ENCODE assay signal across 8 cellular contexts in the genomic region with DNA sequence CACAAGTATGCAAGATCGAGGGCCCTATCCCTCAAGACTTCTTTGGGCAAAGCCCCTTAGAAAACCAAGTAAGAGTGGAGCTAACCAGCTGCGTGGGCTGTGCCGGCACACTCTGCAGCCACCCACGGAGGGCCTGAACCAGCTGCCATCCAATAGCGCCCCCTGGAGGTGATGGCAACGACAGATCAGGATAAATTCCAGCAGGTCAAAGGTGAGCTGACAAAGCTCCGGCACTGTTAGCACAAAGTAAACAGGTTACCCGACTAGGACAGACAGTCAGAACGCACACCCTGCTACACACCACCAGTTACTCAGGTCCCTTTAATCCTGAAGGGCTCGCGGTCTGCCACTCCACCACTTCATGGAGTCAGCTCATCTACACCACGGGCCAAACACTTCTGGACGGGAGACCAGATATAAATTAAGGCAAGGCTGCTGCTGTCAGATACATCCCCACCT. TPM values are rescaled to one million over a fixed set of nuclear protein-coding genes. Genes with fewer than 3 reads are reported as not detected.
DNase-seq lines count a peak whose midpoint lies in the region; ATAC-seq and TF ChIP-seq lines count a peak whose summit lies in the region.

No MANE protein-coding gene starts in this region.

- H3K9ac ChIP-seq in HCT116 (ENCODE audit: low read length) (no peak overlapping the region), SK-N-SH (no peak overlapping the region)

- H3K27me3 ChIP-seq in HCT116 (ENCODE audit: insufficient read depth, low read length) (no peaks in the 10 kb centered on the region), SK-N-SH (ENCODE audit: insufficient read depth) (no peaks in the 10 kb centered on the region), right atrium auricular region (no peaks in the 10 kb centered on the region), spleen (replicated peaks in 1 of 7) (no peaks in the 10 kb centered on the region)

- peaks cover 0 to 1% (median 0%) of the 10 kb centered on the region in 3 donors for H3K27me3 Mint-ChIP-seq in CD14-positive monocyte (ENCODE audit: low read depth in 3 of 3)
- H3K27me3 Mint-ChIP-seq in activated naive CD8-positive, alpha-beta T cell treated with anti-CD3 and anti-CD28 coated beads for 36 hours, result no peaks in the 10 kb centered on the region

- CTCF ChIA-PET in HCT116 (lab: Charles Lee) (interaction anchor here (0.6 to 2.8 kb wide), 23 partner anchors 9 to 488 kb away, joined by 3 to 31 read pairs (median 4); partner anchors contain the start of genes HSD17B6, NACA, NEMP1 and PRIM1), SK-N-SH (lab: Yijun Ruan, JAX) (interaction anchor here (0.7 to 15.0 kb wide), 23 partner anchors 11 to 390 kb away, joined by 3 to 257 read pairs (median 4); partner anchors contain the start of genes STAT6 and TAC3)

- H3K9me2 ChIP-seq in HCT116 (ENCODE audit: insufficient read depth), result no peaks in the 10 kb centered on the region
- no peaks in the 10 kb centered on the region for H3K9me2 ChIP-seq in SK-N-SH

- no peaks in the 10 kb centered on the region for H3K9me3 Mint-ChIP-seq in CD14-positive monocyte
- H3K9me3 Mint-ChIP-seq in activated naive CD8-positive, alpha-beta T cell treated with anti-CD3 and anti-CD28 coated beads for 36 hours, result no peaks in the 10 kb centered on the region

- peaks cover 16% of the 10 kb centered on the region for H3K4me1 Mint-ChIP-seq in CD14-positive monocyte
- H3K4me1 Mint-ChIP-seq in activated naive CD8-positive, alpha-beta T cell treated with anti-CD3 and anti-CD28 coated beads for 36 hours, result peaks cover 48% of the 10 kb centered on the region

- no peaks in the 10 kb centered on the region for H3F3A ChIP-seq in SK-N-SH (replicated peaks; ENCODE audit: insufficient read depth)

- TF ChIP-seq EP300 in SK-N-SH (IDR thresholded peaks at IDR 0.05; ENCODE audit: borderline replicate concordance in 1 of 2, low read depth in 1 of 2, low read length in 1 of 2), result no peak

- intact Hi-C loops in CD14-positive monocyte (cut with micrococcal nuclease) (loop anchor here (5.0 kb wide), 1 partner anchor 244 kb away; no protein-coding TSS in a partner anchor), HCT116 (cut with micrococcal nuclease) (loop anchor here (1.0 kb wide), 1 partner anchor 161 kb away; no protein-coding TSS in a partner anchor), spleen (cut with DNase I; ENCODE audit: low total_unique reads) (no loop called here)

- H3K4me1 ChIP-seq in HCT116 (ENCODE audit: control insufficient read depth in 1 of 2, insufficient read depth in 2 of 2, low read length in 2 of 2) (peaks cover 4 to 15% of the 10 kb centered on the region in 2 experiments), SK-N-SH (ENCODE audit: control insufficient read depth in 1 of 2, insufficient read depth in 2 of 2, low read depth in 1 of 2, low read length in 1 of 2) (peaks cover 6 to 7% of the 10 kb centered on the region in 2 experiments; a peak in 3 of 4 replicates), right atrium auricular region (peaks cover 0 to 30% of the 10 kb centered on the region in 2 donors), spleen (peaks cover 37 to 95% (median 76%) of the 10 kb centered on the region in 6 donors)

- RAD21 ChIA-PET in HCT116 (lab: Charles Lee; ENCODE audit: low non-redundant PET in 1 of 2, low total read pairs in 2 of 2, uncharacterized antibody in 2 of 2, unreplicated experiment in 2 of 2), result interaction anchor here in 1 of 2 experiments (0.7 to 1.2 kb wide), 2 partner anchors 162 to 239 kb away, joined by 3 to 4 read pairs; partner anchors contain the start of gene HSD17B6

- POLR2A ChIA-PET in HCT116 (lab: Charles Lee), result interaction anchor here (1.3 kb wide), 1 partner anchor 276 kb away, joined by 5 read pairs; the partner anchor contains the start of gene NACA
- POLR2A ChIA-PET in SK-N-SH (lab: Yijun Ruan, JAX), result no interaction called here

- H3K9me3 ChIP-seq in HCT116 (ENCODE audit: control insufficient read depth in 1 of 2, insufficient read depth in 1 of 2, low read depth in 1 of 2, low read length in 2 of 2) (no peaks in the 10 kb centered on the region), SK-N-SH (no peaks in the 10 kb centered on the region), right atrium auricular region (no peaks in the 10 kb centered on the region), spleen (no peaks in the 10 kb centered on the region)

- no peak overlapping the region for H3K4me3 ChIP-seq in HCT116 (replicated peaks in 1 of 2; ENCODE audit: low read depth in 1 of 2, low read length in 2 of 2)
- H3K4me3 ChIP-seq in SK-N-SH (ENCODE audit: low read depth in 2 of 2, low read length in 1 of 2), result no peak overlapping the region; a peak in 1 of 4 replicates
- no peak overlapping the region for H3K4me3 ChIP-seq in right atrium auricular region
- peak overlapping the region in 1 of 8 donors; percentile 8 for H3K4me3 ChIP-seq in spleen

- H3K27ac ChIP-seq in HCT116 (ENCODE audit: low read depth, low read length) (no peak overlapping the region), SK-N-SH (ENCODE audit: low read depth in 2 of 2, low read length in 1 of 2) (no peak overlapping the region), right atrium auricular region (no peak overlapping the region), spleen (peak overlapping the region in 7 of 8 donors; percentile 6 to 85 (median 65))

- no peak overlapping the region for H3K27ac Mint-ChIP-seq in CD14-positive monocyte
- no peak overlapping the region for H3K27ac Mint-ChIP-seq in activated naive CD8-positive, alpha-beta T cell treated with anti-CD3 and anti-CD28 coated beads for 36 hours

- TF ChIP-seq POLR2A in HCT116 (IDR thresholded peaks at IDR 0.05; ENCODE audit: borderline replicate concordance, extremely low read depth, insufficient read depth, insufficient read length) (no peak), spleen (IDR thresholded peaks at IDR 0.05) (no peak)

- TF ChIP-seq CTCF in CD14-positive monocyte (IDR thresholded peaks at IDR 0.05) (peak; percentile 81), HCT116 (IDR thresholded peaks at IDR 0.05 in 2 of 3, conservative IDR thresholded peaks at IDR 0.05 in 1 of 3; ENCODE audit: borderline replicate concordance in 1 of 3, insufficient read depth in 1 of 3, low read depth in 2 of 3, low read length in 2 of 3) (peak; percentile 76 to 91 (median 83)), SK-N-SH (IDR thresholded peaks at IDR 0.05) (peak; percentile 72), right atrium auricular region (IDR thresholded peaks at IDR 0.05) (peak; percentile 40 to 81), spleen (IDR thresholded peaks at IDR 0.05 in 8 of 11, conservative IDR thresholded peaks at IDR 0.05 in 3 of 11) (peak; percentile 41 to 85 (median 68))

- TF ChIP-seq RAD21 in HCT116 (IDR thresholded peaks at IDR 0.05; ENCODE audit: low read depth) (peak; percentile 88), SK-N-SH (IDR thresholded peaks at IDR 0.05; ENCODE audit: low read length) (peak; percentile 53)

- 60% methylated on average over 13 of the region's 13 CpGs for WGBS in SK-N-SH (ENCODE audit: low lambda C conversion rate)
- WGBS in spleen, 5 donors, result 32 to 46% (median 36%) methylated on average over 13 of the region's 13 CpGs

- H3K36me3 Mint-ChIP-seq in CD14-positive monocyte, result peaks cover 54 to 66% of the 10 kb centered on the region in 2 donors
- peaks cover 22% of the 10 kb centered on the region for H3K36me3 Mint-ChIP-seq in activated naive CD8-positive, alpha-beta T cell treated with anti-CD3 and anti-CD28 coated beads for 36 hours

- peaks cover 54% of the 10 kb centered on the region for H3K79me2 ChIP-seq in HCT116 (ENCODE audit: insufficient read depth, low read length)
- peaks cover 32% of the 10 kb centered on the region for H3K79me2 ChIP-seq in SK-N-SH (ENCODE audit: insufficient read depth)

- peaks cover 23 to 34% of the 10 kb centered on the region in 2 experiments for H3K36me3 ChIP-seq in HCT116 (ENCODE audit: control insufficient read depth in 1 of 2, insufficient read depth in 2 of 2, low read length in 2 of 2)
- H3K36me3 ChIP-seq in SK-N-SH (replicated peaks in 1 of 2; ENCODE audit: control insufficient read depth in 1 of 2, insufficient read depth in 2 of 2, low read length in 1 of 2), result peaks cover 25 to 72% of the 10 kb centered on the region in 2 experiments
- H3K36me3 ChIP-seq in right atrium auricular region, result peaks cover 34% of the 10 kb centered on the region
- peaks cover 3 to 77% (median 28%) of the 10 kb centered on the region in 6 donors for H3K36me3 ChIP-seq in spleen

- H2AFZ ChIP-seq in HCT116 (ENCODE audit: low read depth, low read length, poor library complexity, severe bottlenecking) (no peak overlapping the region), SK-N-SH (ENCODE audit: low read depth) (no peak overlapping the region)

- peak; percentile 61 for DNase-seq in CD14-positive monocyte (ENCODE audit: low spot score)
- DNase-seq in HCT116 (ENCODE audit: low read depth, low spot score), result peak; percentile 44
- peak; percentile 77 for DNase-seq in SK-N-SH
- peak; percentile 74 for DNase-seq in activated naive CD8-positive, alpha-beta T cell treated with anti-CD3 and anti-CD28 coated beads for 36 hours
- DNase-seq in right atrium auricular region (ENCODE audit: low spot score), result peak; percentile 72
- peak; percentile 88 for DNase-seq in spleen
- DNase-seq in cortex of kidney (lab: John Stamatoyannopoulos, UW), result no peak
- DNase-seq in foreskin melanocyte, result no peak

- ATAC-seq in HCT116, result peak; percentile 69

- no TSS peak for BruUV-seq in HCT116 (replicated peaks; lab: Mats Ljungman, UMichigan)

- H3K4me3 Mint-ChIP-seq in CD14-positive monocyte, result no peak overlapping the region
- no peak overlapping the region for H3K4me3 Mint-ChIP-seq in activated naive CD8-positive, alpha-beta T cell treated with anti-CD3 and anti-CD28 coated beads for 36 hours

- H4K20me1 ChIP-seq in HCT116 (ENCODE audit: insufficient read depth) (no peaks in the 10 kb centered on the region), SK-N-SH (ENCODE audit: insufficient read depth) (peaks cover 34% of the 10 kb centered on the region)

- no peak overlapping the region for H3K4me2 ChIP-seq in HCT116 (ENCODE audit: low read length)
- no peak overlapping the region for H3K4me2 ChIP-seq in SK-N-SH

RNA-seq across cellular contexts. Expression of gene ZBTB39, which starts 4.9 kb away (rescaled TPM):
- 1 to 10 TPM in 1 of 2 donors, under 1 TPM in 1; 0.65 to 1.2 TPM for polyA plus RNA-seq in CD14-positive monocyte
- 12.3 TPM for total RNA-seq in HCT116 (2021; ENCODE audit: unreplicated experiment)
- 6.6 and 6.9 TPM in 2 replicates for polyA plus RNA-seq in HCT116 (2012)
- polyA plus RNA-seq in SK-N-SH (2012; rRNA removed), result 3.7 and 4.8 TPM in 2 replicates
- polyA plus RNA-seq in SK-N-SH (2012; cell fraction: cytosol; rRNA removed), result 3.3 and 3.8 TPM in 2 replicates
- polyA plus RNA-seq in SK-N-SH (2012; cell fraction: nucleus; rRNA removed), result 4.0 and 4.7 TPM in 2 replicates
- 1 to 10 TPM; 7.0 to 7.2 TPM for total RNA-seq in activated naive CD8-positive, alpha-beta T cell treated with anti-CD3 and anti-CD28 coated beads for 36 hours
- 1 to 10 TPM; 3.0 to 5.9 TPM for total RNA-seq in right atrium auricular region
- total RNA-seq in spleen, result 10 to 100 TPM in 6 of 7 donors, 1 to 10 TPM in 1; 8.7 to 15.7 (median 11.9) TPM
- 1 to 10 TPM; 1.7 to 3.3 (median 2.0) TPM for polyA plus RNA-seq in spleen

RNA-seq across cellular contexts. Expression of gene TAC3, which starts 14.9 kb away (rescaled TPM):
- polyA plus RNA-seq in CD14-positive monocyte (not detected), SK-N-SH (2012; rRNA removed) (not detected in 2 replicates), spleen (under 1 TPM in 2 of 3 donors, not detected in 1; 0.11 to 0.20 TPM)
- total RNA-seq in HCT116 (2021; ENCODE audit: unreplicated experiment) (not detected), right atrium auricular region (not detected), spleen (not detected)
- 0.11 and 0.31 TPM in 2 replicates for polyA plus RNA-seq in HCT116 (2012)
- 0.04 and 0.08 TPM in 2 replicates for polyA plus RNA-seq in SK-N-SH (2012; cell fraction: cytosol; rRNA removed)
- 0.11 TPM in 1 of 2 replicates, not detected in the other for polyA plus RNA-seq in SK-N-SH (2012; cell fraction: nucleus; rRNA removed)
- under 1 TPM; 0.31 to 0.32 TPM for total RNA-seq in activated naive CD8-positive, alpha-beta T cell treated with anti-CD3 and anti-CD28 coated beads for 36 hours

RNA-seq across cellular contexts. Expression of gene RDH16, which starts 44.1 kb away (rescaled TPM):
- polyA plus RNA-seq in CD14-positive monocyte, result not detected
- total RNA-seq in HCT116 (2021; ENCODE audit: unreplicated experiment), result 0.59 TPM
- 0.35 and 0.55 TPM in 2 replicates for polyA plus RNA-seq in HCT116 (2012)
- polyA plus RNA-seq in SK-N-SH (2012; rRNA removed), result 0.12 and 0.18 TPM in 2 replicates
- polyA plus RNA-seq in SK-N-SH (2012; cell fraction: cytosol; rRNA removed), result 0.03 TPM in 2 replicates
- polyA plus RNA-seq in SK-N-SH (2012; cell fraction: nucleus; rRNA removed), result 0.83 and 1.0 TPM in 2 replicates
- total RNA-seq in activated naive CD8-positive, alpha-beta T cell treated with anti-CD3 and anti-CD28 coated beads for 36 hours, result under 1 TPM; 0.10 to 0.12 TPM
- total RNA-seq in right atrium auricular region, result under 1 TPM in 1 of 2 donors, not detected in 1; 0.16 TPM
- total RNA-seq in spleen, result 1 to 10 TPM in 6 of 7 donors, under 1 TPM in 1; 0.94 to 3.9 (median 2.6) TPM
- 1 to 10 TPM in 2 of 3 donors, under 1 TPM in 1; 0.86 to 3.0 (median 2.3) TPM for polyA plus RNA-seq in spleen

RNA-seq across cellular contexts. Expression of gene MYO1A, which starts 48.5 kb away (rescaled TPM):
- polyA plus RNA-seq in CD14-positive monocyte, result 1 to 10 TPM in 1 of 2 donors, under 1 TPM in 1; 0.22 to 1.3 TPM
- 0.76 TPM for total RNA-seq in HCT116 (2021; ENCODE audit: unreplicated experiment)
- polyA plus RNA-seq in HCT116 (2012), result 0.49 and 0.69 TPM in 2 replicates
- not detected in 2 replicates for polyA plus RNA-seq in SK-N-SH (2012; rRNA removed)
- not detected in 2 replicates for polyA plus RNA-seq in SK-N-SH (2012; cell fraction: cytosol; rRNA removed)
- polyA plus RNA-seq in SK-N-SH (2012; cell fraction: nucleus; rRNA removed), result 0.11 TPM in 1 of 2 replicates, not detected in the other
- total RNA-seq in activated naive CD8-positive, alpha-beta T cell treated with anti-CD3 and anti-CD28 coated beads for 36 hours, result 1 to 10 TPM; 1.3 to 1.4 TPM
- under 1 TPM in 1 of 2 donors, not detected in 1; 0.08 TPM for total RNA-seq in right atrium auricular region
- 1 to 10 TPM in 1 of 7 donors, under 1 TPM in 5, not detected in 1; 0.14 to 1.4 (median 0.48) TPM for total RNA-seq in spleen
- polyA plus RNA-seq in spleen, result under 1 TPM; 0.12 to 0.22 (median 0.20) TPM

Comparison
In these comparisons a context has a peak if more than half of its experiments do, and no peak if none do; other contexts are left out.
1. DNase-seq: peak in CD14-positive monocyte (single experiment), HCT116 (single experiment), SK-N-SH (single experiment), activated naive CD8-positive, alpha-beta T cell treated with anti-CD3 and anti-CD28 coated beads for 36 hours (single experiment), right atrium auricular region (single experiment) and spleen (single experiment); none in cortex of kidney (single experiment) and foreskin melanocyte (single experiment).
2. H3K27ac ChIP-seq: peak in spleen (7 of 8); none in HCT116 (single experiment), SK-N-SH (0 of 2) and right atrium auricular region (0 of 2).
3. Peak in every context shown above with its lines, with median percentiles within 50 percentile points of each other: CTCF ChIP-seq.